Comparison of ENCODE assay signal across 1 cellular context in genomic region chr15:31157644-31158069, GRCh38.
TF ChIP-seq lines count a peak whose summit lies in the region.

No MANE protein-coding gene starts in this region.

TF ChIP-seq in H1, 55 proteins besides CTCF, POLR2A, EP300 and RAD21:
- TF ChIP-seq ATF2 (IDR thresholded peaks at IDR 0.05; ENCODE audit: low read length) (no peak), E2F6 (IDR thresholded peaks at IDR 0.05) (no peak), SP2 (IDR thresholded peaks at IDR 0.05; ENCODE audit: low read length) (no peak), CBX8 (IDR thresholded peaks at IDR 0.05; ENCODE audit: borderline replicate concordance, low read depth, low read length) (no peak), RBBP5 (IDR thresholded peaks at IDR 0.05; ENCODE audit: borderline replicate concordance, low read depth, low read length) (no peak), JUND (IDR thresholded peaks at IDR 0.05; ENCODE audit: low read length) (no peak)
